In genomic region chr5:160930361-160930760, GRCh38 we compare ENCODE assay signal across 20 cellular contexts.
A peak's percentile ranks its signal among the peaks of the same experiment; 100 is the strongest.
DNase-seq lines count a peak whose midpoint lies in the region; ATAC-seq and TF ChIP-seq lines count a peak whose summit lies in the region.
"Had no signal": no experiment of that assay in that cellular context is flagged by ENCODE, and none has a peak within 500 bp of the region (broad histone marks: within the 10 kb centered on the region; RNA-seq: fewer than 3 reads in every experiment).

No MANE protein-coding gene starts in this region.

- intact Hi-C loops in activated CD4-positive, alpha-beta T cell treated with anti-CD3 and anti-CD28 coated beads for 36 hours (cut with DNase I, micrococcal nuclease) = no loop called here

- TF ChIP-seq CTCF in RWPE2 (IDR thresholded peaks at IDR 0.05; ENCODE audit: poor library complexity, severe bottlenecking) = no peak
- no peak for TF ChIP-seq CTCF in omental fat pad (IDR thresholded peaks at IDR 0.05)

- H3K4me1 Mint-ChIP-seq in activated CD4-positive, alpha-beta T cell treated with anti-CD3 and anti-CD28 coated beads for 36 hours = no peaks in the 10 kb centered on the region
- H3K4me1 Mint-ChIP-seq: activated naive CD4-positive, alpha-beta T cell treated with anti-CD3 and anti-CD28 coated beads, Interleukin-2, amount 10 ng/mL, durations not matched to agents 7 days and 5 days; immature natural killer cell had no signal

- H3K27ac ChIP-seq in RWPE2 (ENCODE audit: poor library complexity, severe bottlenecking) (no peak overlapping the region), iPS-20b (ENCODE audit: low read length) (no peak overlapping the region)
- H3K27ac ChIP-seq: prostate gland, suprapubic skin had no signal

- POLR2A ChIA-PET in activated CD4-positive, alpha-beta T cell treated with anti-CD3 and anti-CD28 coated beads for 36 hours (lab: Charles Lee) = no interaction called here

- H3K4me3 ChIP-seq in RWPE2 (ENCODE audit: severe bottlenecking) (no peak overlapping the region), iPS-20b (ENCODE audit: low read length) (no peak overlapping the region)
- H3K4me3 ChIP-seq: MG63, mucosa of descending colon, prostate gland, suprapubic skin had no signal

- no peaks in the 10 kb centered on the region for H3K36me3 Mint-ChIP-seq in activated CD4-positive, alpha-beta T cell treated with anti-CD3 and anti-CD28 coated beads for 36 hours (ENCODE audit: low read depth)
- H3K36me3 Mint-ChIP-seq: activated naive CD4-positive, alpha-beta T cell treated with anti-CD3 and anti-CD28 coated beads, Interleukin-2, amount 10 ng/mL, durations not matched to agents 7 days and 5 days; immature natural killer cell had no signal

- H3K27me3 ChIP-seq in RWPE2 (ENCODE audit: insufficient read depth, poor library complexity, severe bottlenecking) (no peaks in the 10 kb centered on the region), iPS-20b (ENCODE audit: insufficient read depth, low read length) (no peaks in the 10 kb centered on the region)
- H3K27me3 ChIP-seq: MG63, suprapubic skin had no signal

- H3K9ac ChIP-seq in iPS-20b (ENCODE audit: low read depth, low read length) = 0 out of 2 replicates have a peak overlapping the region, but pooled peaks have one; percentile 10

- H3K27ac Mint-ChIP-seq in activated CD4-positive, alpha-beta T cell treated with anti-CD3 and anti-CD28 coated beads for 36 hours = no peak overlapping the region
- H3K27ac Mint-ChIP-seq: activated naive CD4-positive, alpha-beta T cell treated with anti-CD3 and anti-CD28 coated beads, Interleukin-2, amount 10 ng/mL, durations not matched to agents 7 days and 5 days; immature natural killer cell; T-helper 1 cell treated with Interleukin-12 subunit alpha and Interleukin-12 subunit beta and Interleukin-4 antibody, amounts not matched to agents 30 μg/mL and 1 μg/mL, for 36 hours had no signal

- H3K27me3 Mint-ChIP-seq in activated CD4-positive, alpha-beta T cell treated with anti-CD3 and anti-CD28 coated beads for 36 hours = no peaks in the 10 kb centered on the region
- H3K27me3 Mint-ChIP-seq: activated naive CD4-positive, alpha-beta T cell treated with anti-CD3 and anti-CD28 coated beads, Interleukin-2, amount 10 ng/mL, durations not matched to agents 7 days and 5 days had no signal

- DNase-seq in COLO829 (ENCODE audit: low spot score) (peak; percentile 15), RWPE2 (ENCODE audit: low spot score) (no peak), omental fat pad (ENCODE audit: low spot score) (no peak), ureter (ENCODE audit: low spot score) (no peak)
- DNase-seq in activated CD4-positive, alpha-beta T cell treated with anti-CD3 and anti-CD28 coated beads for 36 hours = no peak
- DNase-seq: activated CD4-positive, CD25-positive, alpha-beta regulatory T cell treated with anti-CD3 and anti-CD28 coated beads, Interleukin-2, amount 50 U/mL, for 72 hours; activated CD8-positive, alpha-beta memory T cell treated with anti-CD3 and anti-CD28 coated beads, Interleukin-2, amount 50 U/mL, for 4 hours; activated naive CD4-positive, alpha-beta T cell treated with anti-CD3 and anti-CD28 coated beads, Interleukin-2, amount 10 ng/mL, durations not matched to agents 7 days and 5 days; foreskin fibroblast; immature natural killer cell; MG63; mucosa of descending colon; NCI-H2029 treated with DMSO at 0.1 percent for 48 hours; RPMI8226 had no signal

- CTCF ChIA-PET in activated CD4-positive, alpha-beta T cell treated with anti-CD3 and anti-CD28 coated beads for 36 hours (lab: Charles Lee) = interaction anchor here (0.6 kb wide), 1 partner anchor 1099 kb away, joined by 3 read pairs; no protein-coding TSS in a partner anchor

- H3K4me1 ChIP-seq in RWPE2 (ENCODE audit: insufficient read depth, poor library complexity, severe bottlenecking) = no peaks in the 10 kb centered on the region
- peaks cover 10% of the 10 kb centered on the region for H3K4me1 ChIP-seq in iPS-20b (ENCODE audit: insufficient read depth, low read length)
- H3K4me1 ChIP-seq: prostate gland had no signal

- no peaks in the 10 kb centered on the region for H3K9me3 Mint-ChIP-seq in activated CD4-positive, alpha-beta T cell treated with anti-CD3 and anti-CD28 coated beads for 36 hours (ENCODE audit: low read depth)
- H3K9me3 Mint-ChIP-seq: activated naive CD4-positive, alpha-beta T cell treated with anti-CD3 and anti-CD28 coated beads, Interleukin-2, amount 10 ng/mL, durations not matched to agents 7 days and 5 days; T-helper 1 cell treated with Interleukin-12 subunit alpha and Interleukin-12 subunit beta and Interleukin-4 antibody, amounts not matched to agents 30 μg/mL and 1 μg/mL, for 36 hours had no signal

- H3K4me3 Mint-ChIP-seq in activated CD4-positive, alpha-beta T cell treated with anti-CD3 and anti-CD28 coated beads for 36 hours = no peak overlapping the region
- H3K4me3 Mint-ChIP-seq: activated naive CD4-positive, alpha-beta T cell treated with anti-CD3 and anti-CD28 coated beads, Interleukin-2, amount 10 ng/mL, durations not matched to agents 7 days and 5 days; immature natural killer cell; T-helper 1 cell treated with Interleukin-12 subunit alpha and Interleukin-12 subunit beta and Interleukin-4 antibody, amounts not matched to agents 30 μg/mL and 1 μg/mL, for 36 hours had no signal

- no peaks in the 10 kb centered on the region for H3K36me3 ChIP-seq in RWPE2 (ENCODE audit: low read depth)
- no peaks in the 10 kb centered on the region for H3K36me3 ChIP-seq in iPS-20b (ENCODE audit: insufficient read depth, low read depth, low read length)
- H3K36me3 ChIP-seq: MG63, prostate gland, suprapubic skin had no signal

- peak; percentile 28; the same call in 1 of the 3 replicates for ATAC-seq in RWPE2 (ENCODE audit: low read depth)
- peak; percentile 43 for ATAC-seq in omental fat pad (ENCODE audit: low FRiP score)
- ATAC-seq in GM18517 (IDR thresholded peaks at IDR 0.05; ENCODE audit: unreplicated experiment) = no peak
- no peak for ATAC-seq in activated CD4-positive, alpha-beta T cell treated with anti-CD3 and anti-CD28 coated beads for 36 hours
- no peak for ATAC-seq in GM18858 (IDR thresholded peaks at IDR 0.05; ENCODE audit: unreplicated experiment)
- ATAC-seq: mucosa of descending colon had no signal

- no peaks in the 10 kb centered on the region for H3K9me3 ChIP-seq in RWPE2 (ENCODE audit: severe bottlenecking)
- H3K9me3 ChIP-seq in iPS-20b (ENCODE audit: insufficient read depth, low read depth, low read length) = no peaks in the 10 kb centered on the region
- H3K9me3 ChIP-seq: MG63, mucosa of descending colon, prostate gland, suprapubic skin had no signal

Comparison
In these comparisons a context has a peak if more than half of its experiments do, and no peak if none do; other contexts are left out.
1. ATAC-seq: peak in RWPE2 (single experiment) and omental fat pad (single experiment); none in GM18517 (single experiment), activated CD4-positive, alpha-beta T cell treated with anti-CD3 and anti-CD28 coated beads for 36 hours (single experiment) and GM18858 (single experiment).